Comparison of ENCODE assay signal across 22 cellular contexts in genomic region chr17:30207655-30208054, GRCh38. TPM values are rescaled to one million over a fixed set of nuclear protein-coding genes. Genes with fewer than 3 reads are reported as not detected.
DNase-seq lines count a peak whose midpoint lies in the region; TF ChIP-seq lines count a peak whose summit lies in the region.
"Had no signal": no experiment of that assay in that cellular context is flagged by ENCODE, and none has a peak within 500 bp of the region (broad histone marks: within the 10 kb centered on the region; RNA-seq: fewer than 3 reads in every experiment).

No MANE protein-coding gene starts in this region.

- H3K27me3 ChIP-seq in H9 (ENCODE audit: insufficient read depth, low read length) (no peaks in the 10 kb centered on the region), esophagus muscularis mucosa (peaks cover 0 to 39% (median 0%) of the 10 kb centered on the region in 4 donors), spleen (replicated peaks in 1 of 7) (peaks cover 0 to 36% (median 0%) of the 10 kb centered on the region in 7 donors)

- no peak overlapping the region for H2BK15ac ChIP-seq in H9 (ENCODE audit: low read depth, low read length)

- H3K4me1 ChIP-seq in H9 (ENCODE audit: insufficient read depth, low read length) (no peaks in the 10 kb centered on the region), esophagus muscularis mucosa (no peaks in the 10 kb centered on the region), spleen (no peaks in the 10 kb centered on the region)

- peaks cover 3 to 4% of the 10 kb centered on the region in 2 experiments; a peak in 3 of 4 replicates for H3K4me1 Mint-ChIP-seq in H9
- peaks cover 10% of the 10 kb centered on the region for H3K4me1 Mint-ChIP-seq in CD14-positive monocyte

- H3K27me3 Mint-ChIP-seq in H9 (ENCODE audit: low read depth) (no peaks in the 10 kb centered on the region; the same call in none of the 2 replicates), CD14-positive monocyte (ENCODE audit: low read depth in 3 of 3) (peaks cover 10 to 26% (median 23%) of the 10 kb centered on the region in 3 donors)

- H2AK5ac ChIP-seq in H9 (ENCODE audit: insufficient read length, low read length) = no peak overlapping the region

- no peak overlapping the region for H3K18ac ChIP-seq in H9 (ENCODE audit: insufficient read length, low read depth, low read length)

- H3K27ac Mint-ChIP-seq in H9 (peak overlapping the region in 2 of 3 experiments; percentile 0 to 62; a peak in 4 of 7 replicates), CD14-positive monocyte (peak overlapping the region in 1 of 7 donors; percentile 16)
- H3K27ac Mint-ChIP-seq: HFFc6 had no signal

- no peak overlapping the region for H3K4ac ChIP-seq in H9 (ENCODE audit: low read depth, low read length)

- no peak overlapping the region for H4K91ac ChIP-seq in H9 (ENCODE audit: insufficient read length, low read depth, low read length)

- no CpG with 5 or more reads among the region's 9 CpGs for WGBS in H9 (ENCODE audit: extremely low coverage, insufficient read length, low lambda C conversion rate)
- 78% methylated on average over 9 of the region's 9 CpGs for WGBS in esophagus muscularis mucosa
- WGBS in spleen, 5 donors = 77 to 86% (median 82%) methylated on average over 9 of the region's 9 CpGs

- no peak overlapping the region for H2BK12ac ChIP-seq in H9 (ENCODE audit: insufficient read length, low read depth, low read length)

- peak overlapping the region; percentile 27; the same call in 1 of the 2 replicates for H3K4me3 ChIP-seq in GM08714 (ENCODE audit: low read length)
- H3K4me3 ChIP-seq in esophagus muscularis mucosa = no peak overlapping the region
- H3K4me3 ChIP-seq in spleen = no peak overlapping the region
- H3K4me3 ChIP-seq in coronary artery = no peak overlapping the region
- H3K4me3 ChIP-seq: MG63 had no signal

- H4K20me1 ChIP-seq in H9 (ENCODE audit: control insufficient read depth, insufficient read depth, insufficient read length) = no peaks in the 10 kb centered on the region

- TF ChIP-seq EP300 in esophagus muscularis mucosa (IDR thresholded peaks at IDR 0.05) = no peak

- no peaks in the 10 kb centered on the region for H3K79me2 ChIP-seq in H9 (ENCODE audit: insufficient read depth, low read length)

- no peaks in the 10 kb centered on the region for H3K23me2 ChIP-seq in H9 (ENCODE audit: insufficient read length, low read depth, low read length, poor library complexity, severe bottlenecking)

- no peak overlapping the region for H2BK5ac ChIP-seq in H9 (ENCODE audit: insufficient read length, low read length)

- H3K4me3 Mint-ChIP-seq in H9 = no peak overlapping the region
- peak overlapping the region in 1 of 2 donors; percentile 11 for H3K4me3 Mint-ChIP-seq in CD14-positive monocyte
- H3K4me3 Mint-ChIP-seq: CD8-positive, alpha-beta memory T cell; HFFc6 had no signal

- no peak for TF ChIP-seq CTCF in H9 (conservative IDR thresholded peaks at IDR 0.05)
- no peak for TF ChIP-seq CTCF in esophagus muscularis mucosa (IDR thresholded peaks at IDR 0.05)
- no peak for TF ChIP-seq CTCF in spleen (IDR thresholded peaks at IDR 0.05 in 8 of 11, conservative IDR thresholded peaks at IDR 0.05 in 3 of 11)
- TF ChIP-seq CTCF in coronary artery (IDR thresholded peaks at IDR 0.05) = no peak
- no peak for TF ChIP-seq CTCF in CD14-positive monocyte (IDR thresholded peaks at IDR 0.05)

- no peak overlapping the region for H4K5ac ChIP-seq in H9 (ENCODE audit: insufficient read length, low read depth, low read length)

- no peak overlapping the region for H2BK20ac ChIP-seq in H9 (ENCODE audit: low read depth, low read length, poor library complexity, severe bottlenecking)

- H2BK120ac ChIP-seq in H9 (ENCODE audit: low read depth, low read length, poor library complexity, severe bottlenecking) = no peak overlapping the region

- H3K23ac ChIP-seq in H9 (ENCODE audit: insufficient read length, low read depth, low read length) = no peak overlapping the region

- H3T11ph ChIP-seq in H9 (ENCODE audit: low read length) = no peak overlapping the region

- no peak overlapping the region for H3K14ac ChIP-seq in H9 (ENCODE audit: insufficient read depth, low read length)

- DNase-seq in H9 = peak; percentile 26
- DNase-seq in esophagus muscularis mucosa (ENCODE audit: extremely low spot score) = peak; percentile 89
- DNase-seq in spleen = peak; percentile 28
- DNase-seq in coronary artery (ENCODE audit: low spot score) = no peak
- DNase-seq in CD14-positive monocyte (ENCODE audit: low spot score) = no peak
- no peak for DNase-seq in hippocampal formation (lab: John Stamatoyannopoulos, UW)
- DNase-seq: ACHN; C1 segment of cervical spinal cord; Calu3; CD8-positive, alpha-beta memory T cell; DMS153; HFFc6; MG63; NCI-H1436; NCI-H187 treated with DMSO at 0.1 percent for 48 hours; NCI-H2107; NCI-H748 treated with DMSO at 0.1 percent for 48 hours; NK-92 treated with Interleukin-12 subunit alpha and Interleukin-12 subunit beta, amount 100 ng/mL, for 24 hours had no signal

- TF ChIP-seq POLR2A in esophagus muscularis mucosa (IDR thresholded peaks at IDR 0.05; ENCODE audit: low read depth) = no peak
- TF ChIP-seq POLR2A in spleen (IDR thresholded peaks at IDR 0.05) = no peak

- H4K8ac ChIP-seq in H9 (replicated peaks; ENCODE audit: insufficient read length, low read depth, low read length) = no peak overlapping the region

- H3K36me3 Mint-ChIP-seq in H9 (ENCODE audit: insufficient read depth in 1 of 3, low read depth in 3 of 3) (no peaks in the 10 kb centered on the region), CD14-positive monocyte (no peaks in the 10 kb centered on the region)

- H3K27ac ChIP-seq in H9 (ENCODE audit: insufficient read length, low read depth, low read length) = no peak overlapping the region
- no peak overlapping the region for H3K27ac ChIP-seq in esophagus muscularis mucosa (replicated peaks in 1 of 4)
- H3K27ac ChIP-seq in spleen = no peak overlapping the region
- no peak overlapping the region for H3K27ac ChIP-seq in coronary artery

- H2AFZ ChIP-seq in H9 (ENCODE audit: low read length) = no peak overlapping the region

- H3K9me3 Mint-ChIP-seq in H9 = no peaks in the 10 kb centered on the region
- H3K9me3 Mint-ChIP-seq in CD14-positive monocyte = peaks cover 0 to 1% (median 0%) of the 10 kb centered on the region in 7 donors
- H3K9me3 Mint-ChIP-seq: CD8-positive, alpha-beta memory T cell; HFFc6 had no signal

- no peaks in the 10 kb centered on the region for H3K36me3 ChIP-seq in esophagus muscularis mucosa
- no peaks in the 10 kb centered on the region for H3K36me3 ChIP-seq in spleen
- H3K36me3 ChIP-seq: MG63 had no signal

- no peak overlapping the region for H3K9ac ChIP-seq in H9 (ENCODE audit: extremely low read depth, insufficient read length, low read length)

- no peaks in the 10 kb centered on the region for H3K79me1 ChIP-seq in H9 (ENCODE audit: insufficient read depth, low read depth, low read length, poor library complexity, severe bottlenecking)

- H3K9me3 ChIP-seq in H9 (ENCODE audit: control insufficient read depth, low read depth, low read length) (no peaks in the 10 kb centered on the region), esophagus muscularis mucosa (no peaks in the 10 kb centered on the region), spleen (no peaks in the 10 kb centered on the region)
- H3K9me3 ChIP-seq: MG63 had no signal

- H3K4me2 ChIP-seq in H9 (ENCODE audit: insufficient read depth, insufficient read length, low read length) = no peak overlapping the region

- intact Hi-C loops in esophagus muscularis mucosa (cut with DNase I) = no loop called here
- intact Hi-C loops in spleen (cut with DNase I; ENCODE audit: low total_unique reads) = no loop called here
- intact Hi-C loops in CD14-positive monocyte (cut with micrococcal nuclease) = no loop called here

- H3K56ac ChIP-seq in H9 (ENCODE audit: insufficient read length, low read depth, low read length) = no peak overlapping the region

RNA-seq across cellular contexts. Expression of gene SLC6A4, which starts 27.8 kb away (rescaled TPM):
- total RNA-seq in H9 (2021) (0.02 and 0.44 TPM in 2 replicates), esophagus muscularis mucosa (under 1 TPM; 0.11 to 0.50 (median 0.27) TPM), spleen (under 1 TPM in 4 of 7 donors, not detected in 3; 0.15 to 0.34 (median 0.28) TPM)
- polyA plus RNA-seq in spleen (under 1 TPM; under 0.01 to 0.09 (median 0.02) TPM), CD14-positive monocyte (not detected)
- total RNA-seq: Calu3; CD8-positive, alpha-beta memory T cell; Daoy; HFFc6; LHCN-M2; NCI-H460 had no signal

Comparison
In these comparisons a context has a peak if more than half of its experiments do, and no peak if none do; other contexts are left out.
1. DNase-seq: peak in H9 (single experiment), esophagus muscularis mucosa (single experiment) and spleen (single experiment); none in coronary artery (single experiment), CD14-positive monocyte (single experiment) and hippocampal formation (0 of 2).